Comparison of ENCODE assay signal across 17 cellular contexts in genomic region chr2:30316408-30316807, GRCh38.
"Had no signal": no experiment of that assay in that cellular context is flagged by ENCODE, and none has a peak within 500 bp of the region (broad histone marks: within the 10 kb centered on the region; RNA-seq: fewer than 3 reads in every experiment).

No MANE protein-coding gene starts in this region.

- H3K27me3 ChIP-seq: cardiac muscle cell, SJSA1, suprapubic skin had no signal

- H3K27me3 Mint-ChIP-seq: activated CD4-positive, alpha-beta memory T cell treated with anti-CD3 and anti-CD28 coated beads, Interleukin-2, amount 10 ng/mL, durations not matched to agents 7 days and 5 days had no signal

- ATAC-seq: esophagus mucosa had no signal

- H3K9me3 Mint-ChIP-seq: type B pancreatic cell had no signal

- H3K4me3 ChIP-seq: cardiac muscle cell, lung, SJSA1, suprapubic skin had no signal

- H3K4me1 ChIP-seq: suprapubic skin had no signal

- H3K27ac Mint-ChIP-seq: type B pancreatic cell had no signal

- FAIRE-seq: colon had no signal

- DNase-seq: activated CD4-positive, alpha-beta memory T cell treated with anti-CD3 and anti-CD28 coated beads, Interleukin-2, amount 10 ng/mL, durations not matched to agents 7 days and 5 days; activated CD4-positive, CD25-positive, alpha-beta regulatory T cell treated with anti-CD3 and anti-CD28 coated beads, Interleukin-2, amount 50 U/mL, for 72 hours; activated CD8-positive, alpha-beta memory T cell treated with anti-CD3 and anti-CD28 coated beads, Interleukin-2, amount 50 U/mL, for 48 hours; islet precursor cell; midbrain; posterior cingulate gyrus; retina; stimulated activated CD4-positive, alpha-beta T cell treated with anti-CD3 and anti-CD28 coated beads, Interleukin-2, amount 100 ng/mL, for 48 hours; stimulated activated naive CD4-positive, alpha-beta T cell treated with Interleukin-2 at 50 U/mL for 16 hours; T1000 had no signal

- H3K27ac ChIP-seq: cardiac muscle cell, SJSA1, suprapubic skin had no signal

- H3K36me3 ChIP-seq: cardiac muscle cell, SJSA1, suprapubic skin had no signal

- H3K4me3 Mint-ChIP-seq: activated CD4-positive, alpha-beta memory T cell treated with anti-CD3 and anti-CD28 coated beads, Interleukin-2, amount 10 ng/mL, durations not matched to agents 7 days and 5 days; type B pancreatic cell had no signal

- H3K9me3 ChIP-seq: SJSA1, suprapubic skin had no signal

- H3K36me3 Mint-ChIP-seq: type B pancreatic cell had no signal
